In the genomic region with DNA sequence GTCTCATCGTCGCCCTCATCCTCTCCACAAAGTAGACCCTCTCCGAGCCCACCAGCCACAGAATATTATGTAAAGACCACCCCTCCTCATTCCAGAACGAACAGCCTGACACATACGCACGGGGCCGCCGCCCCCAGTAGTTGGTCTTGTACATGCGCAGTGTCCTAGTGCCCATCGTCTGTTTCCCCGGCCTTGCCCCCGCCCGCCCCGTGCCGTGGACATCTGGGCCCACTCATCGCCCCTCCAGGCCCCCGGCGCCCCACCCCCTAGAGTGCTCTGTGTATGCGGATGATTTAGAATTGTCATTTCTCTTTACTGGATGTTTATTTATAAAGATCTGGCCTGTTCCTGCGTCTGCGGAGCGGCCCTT, we compare ENCODE assay signal across 8 cellular contexts. TPM values are rescaled to one million over a fixed set of nuclear protein-coding genes. Genes with fewer than 3 reads are reported as not detected.
DNase-seq lines count a peak whose midpoint lies in the region; ATAC-seq and TF ChIP-seq lines count a peak whose summit lies in the region.

No MANE protein-coding gene starts in this region.

- peaks cover 86% of the 10 kb centered on the region for H3K36me3 Mint-ChIP-seq in effector memory CD8-positive, alpha-beta T cell (ENCODE audit: insufficient read depth)

- CTCF ChIA-PET in OCI-LY7 (lab: Charles Lee; ENCODE audit: unreplicated experiment): interaction anchor here (0.6 to 0.7 kb wide), 2 partner anchors 13 to 293 kb away, joined by 3 to 4 read pairs; no protein-coding TSS in a partner anchor

- no TSS peak for BruUV-seq in OCI-LY7 (replicated peaks; lab: Mats Ljungman, UMichigan)

- no peaks in the 10 kb centered on the region for H3K9me2 ChIP-seq in OCI-LY7 (ENCODE audit: insufficient read depth, low read length)

- peaks cover 42% of the 10 kb centered on the region for H3K79me2 ChIP-seq in OCI-LY7 (ENCODE audit: insufficient read depth, low read depth, low read length)

- H2AFZ ChIP-seq in OCI-LY7 (ENCODE audit: low read length) (no peak overlapping the region), neuronal stem cell (ENCODE audit: low read length) (peak overlapping the region; percentile 86)

- no peak overlapping the region for H2BK12ac ChIP-seq in neuronal stem cell (ENCODE audit: low read length)

- H3K4me2 ChIP-seq in BLaER1 (peak overlapping the region; percentile 54), OCI-LY7 (ENCODE audit: low read length) (peak overlapping the region; percentile 56), neuronal stem cell (ENCODE audit: insufficient read depth, low read length, poor library complexity, severe bottlenecking) (peak overlapping the region; percentile 86)

- no peak overlapping the region for H3K4ac ChIP-seq in neuronal stem cell (ENCODE audit: low read length)

- H3K27me3 ChIP-seq in BLaER1: no peaks in the 10 kb centered on the region
- no peaks in the 10 kb centered on the region for H3K27me3 ChIP-seq in neuronal stem cell (ENCODE audit: control insufficient read depth in 3 of 3, insufficient read depth in 3 of 3, low read depth in 1 of 3, low read length in 3 of 3)

- POLR2A ChIA-PET in OCI-LY7 (lab: Charles Lee): interaction anchor here (0.6 kb wide), 1 partner anchor 12 kb away, joined by 6 read pairs; a partner anchor contains a TSS

- H4K8ac ChIP-seq in neuronal stem cell (ENCODE audit: low read depth, low read length): no peak overlapping the region

- peak overlapping the region; percentile 84 to 86 for H3K4me3 Mint-ChIP-seq in effector memory CD8-positive, alpha-beta T cell

- 0 out of 2 replicates have a peak overlapping the region, but pooled peaks have one; percentile 10 for H3K9ac ChIP-seq in BLaER1
- H3K9ac ChIP-seq in neuronal stem cell (ENCODE audit: low read depth, low read length, poor library complexity): no peak overlapping the region

- no peak overlapping the region for H3K14ac ChIP-seq in neuronal stem cell (ENCODE audit: low read length)

- no peak overlapping the region for H2BK15ac ChIP-seq in neuronal stem cell (ENCODE audit: low read length)

- H3K9me3 ChIP-seq in BLaER1 (no peaks in the 10 kb centered on the region), OCI-LY7 (ENCODE audit: low read length) (no peaks in the 10 kb centered on the region), neuronal stem cell (replicated peaks in 1 of 2; ENCODE audit: control insufficient read depth in 2 of 2, insufficient read depth in 1 of 2, low read depth in 1 of 2, low read length in 2 of 2) (no peaks in the 10 kb centered on the region)

- H3K79me1 ChIP-seq in neuronal stem cell (ENCODE audit: low read depth, low read length): peaks cover 39% of the 10 kb centered on the region

- peaks cover 51 to 59% of the 10 kb centered on the region in 2 donors for H3K4me1 Mint-ChIP-seq in effector memory CD8-positive, alpha-beta T cell (ENCODE audit: low read depth in 2 of 2)

- H3K4me1 ChIP-seq in BLaER1 (peaks cover 48% of the 10 kb centered on the region), OCI-LY7 (ENCODE audit: insufficient read depth, low read length, poor library complexity, severe bottlenecking) (peaks cover 36% of the 10 kb centered on the region), neuronal stem cell (ENCODE audit: control insufficient read depth in 2 of 2, insufficient read depth in 1 of 2, low read depth in 1 of 2, low read length in 2 of 2) (peaks cover 14 to 16% of the 10 kb centered on the region in 2 donors)

- TF ChIP-seq CTCF in OCI-LY7 (conservative IDR thresholded peaks at IDR 0.05; ENCODE audit: low read length): no peak

- H3K36me3 ChIP-seq in BLaER1 (peaks cover 56% of the 10 kb centered on the region), OCI-LY7 (ENCODE audit: insufficient read depth, low read length) (peaks cover 29% of the 10 kb centered on the region; the same call in 1 of the 2 replicates), neuronal stem cell (replicated peaks in 1 of 2; ENCODE audit: control insufficient read depth in 2 of 2, insufficient read depth in 2 of 2, low read length in 2 of 2) (peaks cover 15 to 51% of the 10 kb centered on the region in 2 donors)

- no peak overlapping the region for H4K91ac ChIP-seq in neuronal stem cell (ENCODE audit: low read depth, low read length, poor library complexity)

- H3K4me3 ChIP-seq in BLaER1 (0 out of 2 replicates have a peak overlapping the region, but pooled peaks have one; percentile 74), OCI-LY7 (ENCODE audit: low read depth, low read length, poor library complexity, severe bottlenecking) (peak overlapping the region; percentile 85), neuronal stem cell (ENCODE audit: low read length in 2 of 2) (peak overlapping the region in 1 of 2 donors; percentile 67)

- H4K20me1 ChIP-seq in BLaER1 (peaks cover 78% of the 10 kb centered on the region), OCI-LY7 (ENCODE audit: insufficient read depth, low read length) (peaks cover 6% of the 10 kb centered on the region)

- H2AK5ac ChIP-seq in neuronal stem cell (ENCODE audit: low read depth, low read length): no peak overlapping the region

- no peak overlapping the region for H3K18ac ChIP-seq in neuronal stem cell (ENCODE audit: low read length)

- H3K27ac Mint-ChIP-seq in effector memory CD8-positive, alpha-beta T cell: peak overlapping the region; percentile 95 to 96

- no peak for DNase-seq in OCI-LY7 (ENCODE audit: low spot score)
- DNase-seq in effector memory CD8-positive, alpha-beta T cell: no peak
- DNase-seq in neuronal stem cell (ENCODE audit: low spot score): no peak
- DNase-seq in A172 (ENCODE audit: low spot score): no peak
- no peak for DNase-seq in HCEC 1CT
- DNase-seq in MV-4-11 (lab: John Stamatoyannopoulos, UW): no peak

- H2BK5ac ChIP-seq in neuronal stem cell (ENCODE audit: low read length): peak overlapping the region; percentile 66

- H3K23ac ChIP-seq in neuronal stem cell (ENCODE audit: low read depth, low read length, poor library complexity): no peak overlapping the region

- H2BK120ac ChIP-seq in neuronal stem cell (ENCODE audit: low read depth, low read length): no peak overlapping the region

- no CpG with 5 or more reads among the region's 22 CpGs for WGBS in neuronal stem cell (ENCODE audit: extremely low coverage in 2 of 2, insufficient read length in 2 of 2, insufficient replicate concordance in 1 of 2), 2 donors

- H3K27ac ChIP-seq in BLaER1 (no peak overlapping the region), OCI-LY7 (ENCODE audit: low read depth, low read length, poor library complexity, severe bottlenecking) (no peak overlapping the region), neuronal stem cell (replicated peaks; ENCODE audit: low read length) (no peak overlapping the region)

- no peaks in the 10 kb centered on the region for H3K27me3 Mint-ChIP-seq in effector memory CD8-positive, alpha-beta T cell

- no peak for ATAC-seq in effector memory CD8-positive, alpha-beta T cell (replicated peaks)
- no peak for ATAC-seq in GM21367 (IDR thresholded peaks at IDR 0.05; ENCODE audit: unreplicated experiment)

- intact Hi-C loops in OCI-LY7 (cut with micrococcal nuclease; ENCODE audit: unreplicated experiment): no loop called here

- H3K9me3 Mint-ChIP-seq in effector memory CD8-positive, alpha-beta T cell: no peaks in the 10 kb centered on the region

RNA-seq across cellular contexts. Expression of a gene that starts 0.5 kb away (rescaled TPM):
- total RNA-seq in OCI-LY7 (2014; rRNA removed; shearing (Covaris generic)): 48.4 and 51.8 TPM in 2 replicates
- total RNA-seq in OCI-LY7 (2022): 47.1 and 59.7 TPM in 2 replicates
- polyA plus RNA-seq in neuronal stem cell (2013, experiment 1 of 2): 6.3 TPM
- 6.9 TPM for polyA plus RNA-seq in neuronal stem cell (2013, experiment 2 of 2)
- 71.3 and 76.8 TPM in 2 replicates for total RNA-seq in A172 (2014; rRNA removed; shearing (Covaris generic))

RNA-seq across cellular contexts. Expression of a gene that starts 5.9 kb away (rescaled TPM):
- total RNA-seq in OCI-LY7 (2014; rRNA removed; shearing (Covaris generic)): 15.0 and 16.4 TPM in 2 replicates
- 87.4 and 94.3 TPM in 2 replicates for total RNA-seq in OCI-LY7 (2022)
- 244 TPM for polyA plus RNA-seq in neuronal stem cell (2013, experiment 1 of 2)
- polyA plus RNA-seq in neuronal stem cell (2013, experiment 2 of 2): 240 TPM
- 24.7 and 51.1 TPM in 2 replicates for total RNA-seq in A172 (2014; rRNA removed; shearing (Covaris generic))

RNA-seq across cellular contexts. Expression of a gene that starts 11.5 kb away (rescaled TPM):
- 0.25 TPM in 1 of 2 replicates, not detected in the other for total RNA-seq in OCI-LY7 (2014; rRNA removed; shearing (Covaris generic))
- 0.35 and 0.55 TPM in 2 replicates for total RNA-seq in OCI-LY7 (2022)
- not detected for polyA plus RNA-seq in neuronal stem cell (2013, experiment 1 of 2)
- 0.03 TPM for polyA plus RNA-seq in neuronal stem cell (2013, experiment 2 of 2)
- not detected in 2 replicates for total RNA-seq in A172 (2014; rRNA removed; shearing (Covaris generic))

RNA-seq across cellular contexts. Expression of a gene that starts 18.1 kb away (rescaled TPM):
- total RNA-seq in OCI-LY7 (2014; rRNA removed; shearing (Covaris generic)): 11.7 and 14.4 TPM in 2 replicates
- 38.3 and 40.6 TPM in 2 replicates for total RNA-seq in OCI-LY7 (2022)
- 9.7 TPM for polyA plus RNA-seq in neuronal stem cell (2013, experiment 1 of 2)
- polyA plus RNA-seq in neuronal stem cell (2013, experiment 2 of 2): 10.3 TPM
- total RNA-seq in A172 (2014; rRNA removed; shearing (Covaris generic)): 15.1 and 21.1 TPM in 2 replicates

RNA-seq across cellular contexts. Expression of a gene that starts 44.8 kb away (rescaled TPM):
- 19.8 and 23.4 TPM in 2 replicates for total RNA-seq in OCI-LY7 (2014; rRNA removed; shearing (Covaris generic))
- total RNA-seq in OCI-LY7 (2022): 29.9 and 34.7 TPM in 2 replicates
- polyA plus RNA-seq in neuronal stem cell (2013, experiment 1 of 2): 7.1 TPM
- 7.2 TPM for polyA plus RNA-seq in neuronal stem cell (2013, experiment 2 of 2)
- total RNA-seq in A172 (2014; rRNA removed; shearing (Covaris generic)): 8.6 and 18.0 TPM in 2 replicates
